28 cellular contexts compared by ENCODE assay signal in the genomic region with DNA sequence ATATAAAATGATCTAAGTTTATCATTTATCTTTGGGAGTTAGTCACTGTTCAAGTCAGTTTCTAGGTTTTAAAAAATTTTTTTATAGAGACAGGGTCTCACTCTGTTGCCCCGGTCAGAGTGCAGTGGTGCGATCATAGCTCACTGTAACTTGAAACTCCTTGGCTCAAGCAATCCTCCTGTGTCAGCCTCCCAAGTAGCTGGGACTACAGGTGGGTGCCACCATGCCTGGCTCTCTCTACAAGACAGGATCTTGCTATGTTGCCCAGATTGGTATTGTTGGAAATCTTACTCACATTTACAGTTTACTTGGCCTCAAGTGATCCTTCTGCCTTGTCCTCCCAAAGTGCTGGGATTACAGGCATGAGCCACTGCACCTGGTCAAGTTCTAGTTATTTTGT.
"Had no signal": no experiment of that assay in that cellular context is flagged by ENCODE, and none has a peak within 500 bp of the region (broad histone marks: within the 10 kb centered on the region; RNA-seq: fewer than 3 reads in every experiment).

No MANE protein-coding gene starts in this region.

- H3K4me2 ChIP-seq: neural progenitor cell, smooth muscle cell had no signal

- H3K27me3 ChIP-seq: neural progenitor cell, neutrophil, pancreas, spleen, suprapubic skin, testis, tibial artery, transverse colon, upper lobe of right lung, uterus had no signal

- H3K9me3 ChIP-seq: neutrophil, pancreas, prostate gland, suprapubic skin, testis, tibial artery, transverse colon, upper lobe of right lung, uterus had no signal

- DNase-seq: naive thymus-derived CD4-positive, alpha-beta T cell; natural killer cell; nucleus accumbens; pancreas; right cardiac atrium; spleen; stimulated activated CD4-positive, alpha-beta T cell treated with anti-CD3 and anti-CD28 coated beads, Interleukin-12 subunit alpha, Interleukin-12 subunit beta, amount 100 ng/mL, for 4 hours; stimulated activated CD4-positive, alpha-beta T cell treated with anti-CD3 and anti-CD28 coated beads, Interleukin-1b, Interleukin-23, amount 100 ng/mL, for 48 hours; stimulated activated CD4-positive, alpha-beta T cell treated with anti-CD3 and anti-CD28 coated beads, Interleukin-4, amount 100 ng/mL, for 1 hour; stimulated activated CD4-positive, alpha-beta T cell treated with anti-CD3 and anti-CD28 coated beads, Interleukin-4, amount 100 ng/mL, for 4 hours; stimulated activated CD8-positive, alpha-beta memory T cell treated with anti-CD3 and anti-CD28 coated beads, Interleukin-4, amount 100 ng/mL, for 48 hours; stimulated activated naive CD4-positive, alpha-beta T cell; stimulated activated naive CD8-positive, alpha-beta T cell treated with anti-CD3 and anti-CD28 coated beads, Interleukin-15, amount 100 ng/mL, for 72 hours; stimulated activated naive CD8-positive, alpha-beta T cell treated with anti-CD3 and anti-CD28 coated beads, Interleukin-15, Interleukin-2, amounts not matched to agents 100 U/mL and 50 U/mL, for 24 hours; substantia nigra; testis; tibial artery; transverse colon; upper lobe of right lung; uterus had no signal

- H3K4me1 ChIP-seq: neural progenitor cell, pancreas, prostate gland, spleen, suprapubic skin, testis, tibial artery, transverse colon, upper lobe of right lung, uterus had no signal

- H3K9ac ChIP-seq: neural progenitor cell had no signal

- ATAC-seq: naive thymus-derived CD4-positive, alpha-beta T cell; natural killer cell; pancreas; right cardiac atrium; sciatic nerve; stimulated activated memory B cell treated with anti-CD40 and anti-IgM and Interleukin-4, amounts not matched to agents 10 μg/mL and 1 μg/mL and 100 μg/mL, for 72 hours; stimulated activated naive CD8-positive, alpha-beta T cell treated with anti-CD3 and anti-CD28 coated beads, Interleukin-15, amount 100 ng/mL, for 72 hours; stimulated activated naive CD8-positive, alpha-beta T cell treated with anti-CD3 and anti-CD28 coated beads, Interleukin-15, Interleukin-2, amounts not matched to agents 100 U/mL and 50 U/mL, for 24 hours; upper lobe of right lung had no signal

- FAIRE-seq: pancreas had no signal

- H3K4me3 ChIP-seq: neural progenitor cell, pancreas, prostate gland, skin epidermis, smooth muscle cell, spleen, suprapubic skin, testis, tibial artery, transverse colon, upper lobe of right lung, uterus had no signal

- H2AFZ ChIP-seq: neural progenitor cell had no signal

- H3K36me3 ChIP-seq: prostate gland, uterus had no signal

- H3K27ac ChIP-seq: neural progenitor cell, neutrophil, pancreas, prostate gland, skin epidermis, spleen, suprapubic skin, testis, tibial artery, transverse colon, upper lobe of right lung, uterus had no signal
